10 cellular contexts compared by ENCODE assay signal in genomic region chr4:17664755-17665154, GRCh38. TPM values are rescaled to one million over a fixed set of nuclear protein-coding genes. Genes with fewer than 3 reads are reported as not detected.
DNase-seq lines count a peak whose midpoint lies in the region; ATAC-seq and TF ChIP-seq lines count a peak whose summit lies in the region.
"Had no signal": no experiment of that assay in that cellular context is flagged by ENCODE, and none has a peak within 500 bp of the region (broad histone marks: within the 10 kb centered on the region; RNA-seq: fewer than 3 reads in every experiment).

No MANE protein-coding gene starts in this region.

- no peaks in the 10 kb centered on the region for H3K27me3 ChIP-seq in Karpas-422 (ENCODE audit: low read length)
- no peaks in the 10 kb centered on the region for H3K27me3 ChIP-seq in mammary epithelial cell (ENCODE audit: insufficient read depth, low read length)
- H3K27me3 ChIP-seq: cardiac muscle cell had no signal

- no peaks in the 10 kb centered on the region for H3K36me3 Mint-ChIP-seq in nephron progenitor cell (ENCODE audit: low read depth)

- H3K9ac ChIP-seq in Karpas-422 (ENCODE audit: low read length): peak overlapping the region; percentile 35
- no peak overlapping the region for H3K9ac ChIP-seq in mammary epithelial cell (ENCODE audit: insufficient read depth, low read length)

- dilution Hi-C loops in mammary epithelial cell (cut with HindIII; ENCODE audit: low sequenced_read_pairs): no loop called here

- no peak for TF ChIP-seq CTCF in nephron progenitor cell (IDR thresholded peaks at IDR 0.05)
- no peak for TF ChIP-seq CTCF in mammary epithelial cell (conservative IDR thresholded peaks at IDR 0.05 in 1 of 2, IDR thresholded peaks at IDR 0.05 in 1 of 2; ENCODE audit: extremely low read depth in 1 of 2, insufficient read depth in 1 of 2, low read depth in 1 of 2, low read length in 2 of 2)
- TF ChIP-seq CTCF in GM13977 (IDR thresholded peaks at IDR 0.05; ENCODE audit: extremely low read depth, insufficient read depth, missing control alignments): no peak

- no peaks in the 10 kb centered on the region for H3K9me3 Mint-ChIP-seq in nephron progenitor cell

- H3K4me1 ChIP-seq in Karpas-422 (ENCODE audit: low read length) (peaks cover 58% of the 10 kb centered on the region), mammary epithelial cell (ENCODE audit: insufficient read depth, low read length) (no peaks in the 10 kb centered on the region)

- H3K9me3 ChIP-seq in Karpas-422 (ENCODE audit: low read length) (no peaks in the 10 kb centered on the region), mammary epithelial cell (replicated peaks; ENCODE audit: insufficient read depth, low read length) (no peaks in the 10 kb centered on the region)

- H3K4me3 Mint-ChIP-seq in nephron progenitor cell: no peak overlapping the region

- H3K27ac ChIP-seq in Karpas-422 (ENCODE audit: low read length) (peak overlapping the region; percentile 87), mammary epithelial cell (ENCODE audit: insufficient read depth, low read depth, low read length) (no peak overlapping the region)
- H3K27ac ChIP-seq: cardiac muscle cell had no signal

- in situ Hi-C loops in G401 (cut with HindIII; ENCODE audit: low sequenced_read_pairs): no loop called here
- in situ Hi-C loops in mammary epithelial cell (cut with MboI; ENCODE audit: low sequenced_read_pairs in 2 of 2): no loop called here
- in situ Hi-C loops in GM13977 (cut with MboI; ENCODE audit: low pct_unique_long_range_greater_than_20kb, low sequenced_read_pairs, unreplicated experiment): no loop called here

- BruUV-seq in mammary epithelial cell (replicated peaks; lab: Mats Ljungman, UMichigan): no TSS peak

- no peaks in the 10 kb centered on the region for H3K36me3 ChIP-seq in Karpas-422 (ENCODE audit: insufficient read depth, low read length)
- H3K36me3 ChIP-seq in mammary epithelial cell (ENCODE audit: insufficient read depth, low read length): no peaks in the 10 kb centered on the region
- H3K36me3 ChIP-seq: cardiac muscle cell had no signal

- intact Hi-C loops in mammary epithelial cell (cut with micrococcal nuclease): no loop called here

- H4K20me1 ChIP-seq in Karpas-422 (ENCODE audit: insufficient read depth, low read depth, low read length) (no peaks in the 10 kb centered on the region), mammary epithelial cell (ENCODE audit: insufficient read depth, low read length) (no peaks in the 10 kb centered on the region)

- H3K4me2 ChIP-seq in Karpas-422 (ENCODE audit: low read depth, low read length, poor library complexity, severe bottlenecking): peak overlapping the region; percentile 61
- H3K4me2 ChIP-seq in mammary epithelial cell (ENCODE audit: insufficient read depth, low read depth, low read length): no peak overlapping the region

- CTCF ChIA-PET in mammary epithelial cell (lab: Charles Lee; ENCODE audit: low non-redundant PET): no interaction called here

- peak overlapping the region; percentile 3; the same call in 1 of the 2 replicates for H2AFZ ChIP-seq in Karpas-422 (ENCODE audit: low read length)
- H2AFZ ChIP-seq in mammary epithelial cell (ENCODE audit: low read depth, low read length): no peak overlapping the region

- WGBS in mammary epithelial cell (ENCODE audit: low coverage, missing lambda C conversion rate): 80% methylated on average over 4 of the region's 4 CpGs

- H3K27ac Mint-ChIP-seq in nephron progenitor cell: no peak overlapping the region

- peak; percentile 95 for DNase-seq in Karpas-422
- peak; percentile 34 for DNase-seq in islet precursor cell
- DNase-seq in nephron progenitor cell: no peak
- no peak for DNase-seq in G401 (ENCODE audit: low spot score)
- DNase-seq in mammary epithelial cell: no peak
- DNase-seq in GM13977 (ENCODE audit: low spot score): no peak

- H3K4me3 ChIP-seq in Karpas-422 (ENCODE audit: low read length) (peak overlapping the region; percentile 46), mammary epithelial cell (replicated peaks in 1 of 3; ENCODE audit: insufficient read depth in 1 of 3, low read depth in 2 of 3, low read length in 3 of 3) (no peak overlapping the region)
- H3K4me3 ChIP-seq: cardiac muscle cell had no signal

- peaks cover 15% of the 10 kb centered on the region for H3K27me3 Mint-ChIP-seq in nephron progenitor cell (ENCODE audit: low read depth, poor library complexity)

- H3K4me1 Mint-ChIP-seq in nephron progenitor cell: no peaks in the 10 kb centered on the region

- H3K79me2 ChIP-seq in Karpas-422 (ENCODE audit: low read length) (no peaks in the 10 kb centered on the region), mammary epithelial cell (ENCODE audit: insufficient read depth, low read length) (no peaks in the 10 kb centered on the region)

- H3K9me2 ChIP-seq in Karpas-422 (replicated peaks; ENCODE audit: insufficient read depth, low read length): no peaks in the 10 kb centered on the region

- peak; percentile 90 for ATAC-seq in GM18868 (IDR thresholded peaks at IDR 0.05; ENCODE audit: unreplicated experiment)
- ATAC-seq in HG02588 (IDR thresholded peaks at IDR 0.05; ENCODE audit: unreplicated experiment): peak; percentile 91
- ATAC-seq: SK-N-SH treated with all-trans-retinoic acid at 6 μM for 48 hours had no signal

RNA-seq across cellular contexts. Expression of gene MED28, which starts 50.3 kb away (rescaled TPM):
- 24.8 and 48.7 TPM in 2 replicates for total RNA-seq in Karpas-422 (2014; rRNA removed; shearing (Covaris generic); ENCODE audit: low replicate concordance)
- 46.3 and 48.4 TPM in 2 replicates for total RNA-seq in G401 (2014; rRNA removed; shearing (Covaris generic))
- 10 to 100 TPM; 10.7 to 30.8 TPM for total RNA-seq in mammary epithelial cell
- 9.9 TPM for polyA plus RNA-seq in mammary epithelial cell
- polyA minus RNA-seq in mammary epithelial cell: 9.1 TPM

Comparison
In these comparisons a context has a peak if more than half of its experiments do, and no peak if none do; other contexts are left out.
1. DNase-seq: peak in Karpas-422 (single experiment) and islet precursor cell (single experiment); none in nephron progenitor cell (single experiment), G401 (single experiment), mammary epithelial cell (single experiment) and GM13977 (single experiment).